ENCODE assay signal across 2 cellular contexts in genomic region chr10:100895346-100895745, GRCh38.
A peak's percentile ranks its signal among the peaks of the same experiment; 100 is the strongest.
TF ChIP-seq lines count a peak whose summit lies in the region.

No MANE protein-coding gene starts in this region.

TF ChIP-seq in GM23338, 12 proteins besides CTCF, POLR2A, EP300 and RAD21:
- TF ChIP-seq, protein P1, sequence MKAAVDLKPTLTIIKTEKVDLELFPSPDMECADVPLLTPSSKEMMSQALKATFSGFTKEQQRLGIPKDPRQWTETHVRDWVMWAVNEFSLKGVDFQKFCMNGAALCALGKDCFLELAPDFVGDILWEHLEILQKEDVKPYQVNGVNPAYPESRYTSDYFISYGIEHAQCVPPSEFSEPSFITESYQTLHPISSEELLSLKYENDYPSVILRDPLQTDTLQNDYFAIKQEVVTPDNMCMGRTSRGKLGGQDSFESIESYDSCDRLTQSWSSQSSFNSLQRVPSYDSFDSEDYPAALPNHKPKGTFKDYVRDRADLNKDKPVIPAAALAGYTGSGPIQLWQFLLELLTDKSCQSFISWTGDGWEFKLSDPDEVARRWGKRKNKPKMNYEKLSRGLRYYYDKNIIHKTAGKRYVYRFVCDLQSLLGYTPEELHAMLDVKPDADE (IDR thresholded peaks at IDR 0.05), result no peak
- TF ChIP-seq POLR2AphosphoS5 (IDR thresholded peaks at IDR 0.05; ENCODE audit: low read depth), result no peak
- TF ChIP-seq EZH2 (IDR thresholded peaks at IDR 0.05; ENCODE audit: low read depth, unreplicated experiment), result no peak
- TF ChIP-seq NANOG (IDR thresholded peaks at IDR 0.05; ENCODE audit: borderline replicate concordance), result no peak
- TF ChIP-seq CREB1 (CRISPR knock-in tag; IDR thresholded peaks at IDR 0.05; ENCODE audit: low read depth), result no peak
- no peak for TF ChIP-seq ZNF114 (CRISPR knock-in tag; IDR thresholded peaks at IDR 0.05)
- TF ChIP-seq REST (IDR thresholded peaks at IDR 0.05; ENCODE audit: unreplicated experiment), result no peak
- no peak for TF ChIP-seq ZNF331 (CRISPR knock-in tag; IDR thresholded peaks at IDR 0.05; ENCODE audit: low read depth)
- TF ChIP-seq EZH2phosphoT487 (IDR thresholded peaks at IDR 0.05; ENCODE audit: unreplicated experiment), result no peak
- TF ChIP-seq JUNB (IDR thresholded peaks at IDR 0.05; ENCODE audit: unreplicated experiment), result no peak
- TF ChIP-seq ZNF462 (CRISPR knock-in tag; IDR thresholded peaks at IDR 0.05), result no peak
- no peak for TF ChIP-seq STAT1 (IDR thresholded peaks at IDR 0.05; ENCODE audit: unreplicated experiment)

TF ChIP-seq in K562, 482 proteins besides CTCF, POLR2A, EP300 and RAD21:
- TF ChIP-seq GTF3C2 (IDR thresholded peaks at IDR 0.05; ENCODE audit: borderline replicate concordance, extremely low read depth, insufficient read length), result no peak
- TF ChIP-seq RFX1 (IDR thresholded peaks at IDR 0.05), result peak; percentile 59
